In the genomic region with DNA sequence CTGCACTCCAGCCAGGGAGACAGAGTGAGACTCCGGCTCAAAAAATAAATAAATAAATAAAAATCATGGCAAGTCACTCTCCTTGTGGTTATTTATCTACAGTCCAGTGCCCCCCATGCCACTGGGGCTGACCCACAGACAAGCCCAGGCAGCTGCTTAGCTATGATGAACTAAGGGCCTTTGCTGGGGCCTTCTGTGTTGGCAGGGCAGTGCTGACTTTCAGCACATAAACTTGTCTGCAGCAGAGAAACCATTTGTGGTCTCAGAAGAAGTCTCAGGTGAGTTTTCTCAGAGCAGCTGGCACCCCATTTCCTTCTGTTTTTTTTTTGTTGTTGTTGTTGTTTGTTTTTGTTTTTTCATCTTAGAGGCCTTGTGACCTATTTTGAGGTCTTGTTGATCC, we compare ENCODE assay signal across 11 cellular contexts. TPM values are rescaled to one million over a fixed set of nuclear protein-coding genes. Genes with fewer than 3 reads are reported as not detected.
"Had no signal": no experiment of that assay in that cellular context is flagged by ENCODE, and none has a peak within 500 bp of the region (broad histone marks: within the 10 kb centered on the region; RNA-seq: fewer than 3 reads in every experiment).

No MANE protein-coding gene starts in this region.

- H3K27ac Mint-ChIP-seq: HFFc6 had no signal

- H3K4me3 Mint-ChIP-seq: HFFc6 had no signal

- H3K27ac ChIP-seq: GM23248 had no signal

- DNase-seq: GM23248, GOT3, H7, HFFc6, IMR-90, KG1 had no signal

- H3K4me3 ChIP-seq: GM23248, HAP-1, K562 had no signal

- ATAC-seq: HCT116, K562 had no signal

- H2AFZ ChIP-seq: GM23248 had no signal

- H3K9ac ChIP-seq: GM23248 had no signal

- H3K4me1 ChIP-seq: HAP-1 had no signal

- H3K36me3 ChIP-seq: HAP-1 had no signal

- H3K9me3 ChIP-seq: HAP-1 had no signal

RNA-seq across cellular contexts. Expression of gene CFHR4, which starts 20.9 kb away (rescaled TPM):
- total RNA-seq: GM23248, H4, H7, HFFc6, HT-29, IMR-90, K562 had no signal

RNA-seq across cellular contexts. Expression of gene CFHR1, which starts 47.4 kb away (rescaled TPM):
- total RNA-seq: GM23248, H7, HT-29, IMR-90, K562 had no signal
